ENCODE assay signal across 9 cellular contexts in the genomic region with DNA sequence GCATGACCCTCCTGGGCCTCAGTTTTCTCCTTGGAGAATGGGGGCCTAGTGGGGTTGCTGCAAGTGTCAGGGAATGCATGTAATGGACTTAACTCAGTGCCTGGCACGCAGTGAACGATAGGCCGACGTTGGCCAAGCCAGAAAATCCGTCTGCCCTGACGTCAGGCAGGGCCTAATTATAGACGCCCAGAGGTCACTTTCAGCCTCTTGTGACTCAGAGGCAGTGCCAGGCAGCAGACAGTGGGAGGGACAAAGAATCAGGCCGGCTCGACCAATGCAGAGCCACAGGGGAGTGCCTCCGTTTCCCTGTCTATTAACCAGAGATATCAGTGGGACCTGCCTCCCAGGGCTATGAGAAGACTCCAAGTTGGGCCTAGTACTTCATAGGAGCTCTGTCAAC.
DNase-seq lines count a peak whose midpoint lies in the region; ATAC-seq and TF ChIP-seq lines count a peak whose summit lies in the region.
"Had no signal": no experiment of that assay in that cellular context is flagged by ENCODE, and none has a peak within 500 bp of the region (broad histone marks: within the 10 kb centered on the region; RNA-seq: fewer than 3 reads in every experiment).

No MANE protein-coding gene starts in this region.

- peak; percentile 83 for ATAC-seq in thoracic aorta (ENCODE audit: insufficient number of reproducible peaks, low FRiP score, low read depth)
- ATAC-seq in GM21737 (IDR thresholded peaks at IDR 0.05; ENCODE audit: unreplicated experiment) = no peak

- H3K4me3 ChIP-seq in dorsolateral prefrontal cortex = no peak overlapping the region
- H3K4me3 ChIP-seq in thoracic aorta = no peak overlapping the region

- H3K27me3 ChIP-seq in dorsolateral prefrontal cortex (no peaks in the 10 kb centered on the region), thoracic aorta (replicated peaks; ENCODE audit: insufficient read depth) (no peaks in the 10 kb centered on the region)

- DNase-seq in NCI-H69 (lab: John Stamatoyannopoulos, UW) (peak; percentile 11), dorsolateral prefrontal cortex (peak; percentile 5 to 91 (median 88)), medulla oblongata (ENCODE audit: extremely low spot score) (peak; percentile 83), thoracic aorta (ENCODE audit: low spot score) (peak; percentile 70), GM20000 (ENCODE audit: low spot score) (no peak), NCI-H2081 (lab: John Stamatoyannopoulos, UW) (no peak)
- no peak for DNase-seq in stimulated activated CD4-positive, alpha-beta T cell treated with anti-CD3 and anti-CD28 coated beads, Interleukin-4, amount 100 ng/mL, for 24 hours
- DNase-seq: endodermal cell had no signal

- H3K36me3 ChIP-seq in thoracic aorta = no peaks in the 10 kb centered on the region

- no peaks in the 10 kb centered on the region for H3K9me3 ChIP-seq in thoracic aorta

- TF ChIP-seq CTCF in dorsolateral prefrontal cortex (IDR thresholded peaks at IDR 0.05 in 54 of 56, conservative IDR thresholded peaks at IDR 0.05 in 2 of 56; ENCODE audit: low read depth in 1 of 56, partially characterized antibody in 56 of 56) (peak in 4 of 56 donors; percentile 7 to 47 (median 8)), thoracic aorta (IDR thresholded peaks at IDR 0.05) (no peak), GM20000 (IDR thresholded peaks at IDR 0.05; ENCODE audit: extremely low read depth, missing control alignments) (no peak)

- H3K27ac ChIP-seq in dorsolateral prefrontal cortex (peak overlapping the region; percentile 52 to 99 (median 93)), thoracic aorta (peak overlapping the region; percentile 82)

- intact Hi-C loops in dorsolateral prefrontal cortex (cut with DNase I) = loop anchor here in 1 of 2 donors (1.0 to 2.0 kb wide), 2 partner anchors 28 to 44 kb away; no protein-coding TSS in a partner anchor

- H3K4me1 ChIP-seq in thoracic aorta (ENCODE audit: control insufficient read depth in 1 of 2, low read depth in 2 of 2) = peaks cover 4 to 25% of the 10 kb centered on the region in 2 donors

Comparison
In these comparisons a context has a peak if more than half of its experiments do, and no peak if none do; other contexts are left out.
1. DNase-seq: peak in NCI-H69 (single experiment), dorsolateral prefrontal cortex (10 of 10), medulla oblongata (single experiment) and thoracic aorta (single experiment); none in GM20000 (single experiment), stimulated activated CD4-positive, alpha-beta T cell treated with anti-CD3 and anti-CD28 coated beads, Interleukin-4, amount 100 ng/mL, for 24 hours (single experiment) and NCI-H2081 (0 of 2).